ENCODE assay signal across 8 cellular contexts in genomic region chr10:48306870-48307531, GRCh38. TPM values are rescaled to one million over a fixed set of nuclear protein-coding genes. Genes with fewer than 3 reads are reported as not detected.
DNase-seq lines count a peak whose midpoint lies in the region; ATAC-seq, FAIRE-seq and TF ChIP-seq lines count a peak whose summit lies in the region.

No MANE protein-coding gene starts in this region.

- peak overlapping the region; percentile 86 for H3K9ac ChIP-seq in NT2/D1 (ENCODE audit: insufficient read length, low read depth)

- H3K4me1 Mint-ChIP-seq in type B pancreatic cell (ENCODE audit: unreplicated experiment), result peaks cover 22% of the 10 kb centered on the region

- H3K4me1 ChIP-seq in NT2/D1 (ENCODE audit: insufficient read depth, insufficient read length), result peaks cover 2% of the 10 kb centered on the region
- H3K4me1 ChIP-seq in gastroesophageal sphincter, result peaks cover 4 to 44% (median 5%) of the 10 kb centered on the region in 3 donors
- H3K4me1 ChIP-seq in pancreas, result peaks cover 5 to 13% (median 11%) of the 10 kb centered on the region in 3 donors

- intact Hi-C loops in pancreas (cut with DNase I), result no loop called here

- H3K36me3 Mint-ChIP-seq in type B pancreatic cell, result peaks cover 18% of the 10 kb centered on the region

- H3K27ac Mint-ChIP-seq in type B pancreatic cell, result peak overlapping the region; percentile 87

- peak overlapping the region; percentile 71 for H3K4me3 ChIP-seq in NT2/D1 (ENCODE audit: insufficient read length, low read depth)
- H3K4me3 ChIP-seq in gastroesophageal sphincter, result peak overlapping the region; percentile 57 to 84
- H3K4me3 ChIP-seq in pancreas, result peak overlapping the region; percentile 68 to 95 (median 92)

- no peaks in the 10 kb centered on the region for H3K9me3 ChIP-seq in NT2/D1 (ENCODE audit: insufficient read depth, low read length)
- no peaks in the 10 kb centered on the region for H3K9me3 ChIP-seq in gastroesophageal sphincter
- H3K9me3 ChIP-seq in pancreas, result no peaks in the 10 kb centered on the region

- H3K27me3 ChIP-seq in NT2/D1 (ENCODE audit: insufficient read depth, insufficient read length) (peaks cover 19% of the 10 kb centered on the region), gastroesophageal sphincter (no peaks in the 10 kb centered on the region), pancreas (no peaks in the 10 kb centered on the region)

- ATAC-seq in GM18519 (IDR thresholded peaks at IDR 0.05; ENCODE audit: low FRiP score, unreplicated experiment) (peak; percentile 23), HG03064 (IDR thresholded peaks at IDR 0.05; ENCODE audit: low read depth, unreplicated experiment) (peak; percentile 39), gastroesophageal sphincter (peak; percentile 72), pancreas (peak; percentile 50 to 75 (median 64))

- TF ChIP-seq POLR2A in gastroesophageal sphincter (IDR thresholded peaks at IDR 0.05), result no peak

- TF ChIP-seq EP300 in gastroesophageal sphincter (IDR thresholded peaks at IDR 0.05), result no peak

- H3K27ac ChIP-seq in gastroesophageal sphincter (peak overlapping the region; percentile 86 to 99 (median 98)), pancreas (peak overlapping the region; percentile 89 to 96 (median 95))

- H3K4me3 Mint-ChIP-seq in type B pancreatic cell, result peak overlapping the region; percentile 94

- H3K36me3 ChIP-seq in NT2/D1 (ENCODE audit: insufficient read depth, insufficient read length, low read length), result peaks cover 3% of the 10 kb centered on the region
- H3K36me3 ChIP-seq in gastroesophageal sphincter, result no peaks in the 10 kb centered on the region
- H3K36me3 ChIP-seq in pancreas, result no peaks in the 10 kb centered on the region

- TF ChIP-seq CTCF in gastroesophageal sphincter (IDR thresholded peaks at IDR 0.05), result no peak
- TF ChIP-seq CTCF in pancreas (IDR thresholded peaks at IDR 0.05), result no peak
- no peak for TF ChIP-seq CTCF in type B pancreatic cell (conservative IDR thresholded peaks at IDR 0.05)

- peaks cover 20% of the 10 kb centered on the region for H3K27me3 Mint-ChIP-seq in type B pancreatic cell

- peak; percentile 65 for DNase-seq in AG08395 (ENCODE audit: low spot score)
- DNase-seq in NT2/D1 (ENCODE audit: low read depth, low spot score), result no peak
- peak; percentile 53 to 75 (median 60) for DNase-seq in activated naive CD4-positive, alpha-beta T cell (lab: John Stamatoyannopoulos, UW)
- DNase-seq in pancreas, result peak in 5 of 6 donors; percentile 60 to 83 (median 76)
- DNase-seq in type B pancreatic cell (ENCODE audit: extremely low spot score, unreplicated experiment), result peak; percentile 83

- no peaks in the 10 kb centered on the region for H3K9me3 Mint-ChIP-seq in type B pancreatic cell

- no peak for FAIRE-seq in pancreas (lab: Jason Lieb, UNC)

- 0% methylated on average over 6 to 7 of the region's 66 CpGs for WGBS in gastroesophageal sphincter (ENCODE audit: low coverage in 1 of 2), 2 donors
- 1% methylated on average over 37 to 66 of the region's 66 CpGs for whole genome bisulfite sequencing in pancreas, 2 donors

RNA-seq across cellular contexts. Expression of gene MAPK8, which starts 0.5 kb away (rescaled TPM):
- total RNA-seq in gastroesophageal sphincter (10 to 100 TPM; 35.6 to 63.7 (median 40.7) TPM), pancreas (10 to 100 TPM; 14.4 to 25.5 (median 17.9) TPM), type B pancreatic cell (ENCODE audit: low replicate concordance) (38.9 and 48.4 TPM in 2 replicates)
- 10 to 100 TPM in 1 of 2 donors, 1 to 10 TPM in 1; 4.0 to 12.8 TPM for polyA plus RNA-seq in pancreas

RNA-seq across cellular contexts. Expression of gene FRMPD2, which starts 32.5 kb away (rescaled TPM):
- total RNA-seq in gastroesophageal sphincter (under 1 TPM in 1 of 4 donors, not detected in 3; 0.19 TPM), pancreas (under 1 TPM; 0.13 to 0.47 (median 0.24) TPM), type B pancreatic cell (ENCODE audit: low replicate concordance) (0.80 and 1.1 TPM in 2 replicates)
- polyA plus RNA-seq in pancreas, result under 1 TPM; 0.08 to 0.28 TPM
